In the genomic region with DNA sequence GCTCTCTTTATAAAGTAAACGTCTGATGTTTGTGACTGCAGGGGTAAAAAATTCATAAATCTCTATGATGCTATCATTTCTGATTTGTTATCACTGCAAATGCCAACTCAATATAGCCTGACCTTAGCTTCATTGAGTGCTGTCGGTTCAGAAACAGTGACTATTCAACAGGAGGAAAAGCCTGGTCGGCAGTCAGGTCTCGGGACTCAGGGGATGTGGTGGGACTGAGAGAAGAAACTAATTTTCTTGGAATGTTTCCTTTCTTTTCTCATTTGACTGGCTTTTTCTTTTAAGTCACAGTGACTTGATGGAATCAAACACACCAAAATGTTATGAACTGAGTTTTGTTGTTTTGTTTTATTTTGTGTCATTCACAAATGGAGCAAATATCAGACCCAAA, we compare ENCODE assay signal across 17 cellular contexts. TPM values are rescaled to one million over a fixed set of nuclear protein-coding genes. Genes with fewer than 3 reads are reported as not detected.
DNase-seq lines count a peak whose midpoint lies in the region; ATAC-seq and TF ChIP-seq lines count a peak whose summit lies in the region.
"Had no signal": no experiment of that assay in that cellular context is flagged by ENCODE, and none has a peak within 500 bp of the region (broad histone marks: within the 10 kb centered on the region; RNA-seq: fewer than 3 reads in every experiment).

No MANE protein-coding gene starts in this region.

- H3K4me1 ChIP-seq in neuron (ENCODE audit: insufficient read depth, low read length), result peaks cover 25% of the 10 kb centered on the region

- no peaks in the 10 kb centered on the region for H3K9me3 ChIP-seq in neuron (ENCODE audit: low read length)

- H3K27ac Mint-ChIP-seq in brain, result peak overlapping the region in 3 of 5 experiments; percentile 40 to 59 (median 53)
- H3K27ac Mint-ChIP-seq in natural killer cell treated with Interleukin-12 subunit alpha and Interleukin-12 subunit beta and Interleukin-15 and Interleukin-18, amount 100 ng/mL, for 72 hours, result no peak overlapping the region
- H3K27ac Mint-ChIP-seq: CD8-positive, alpha-beta memory T cell had no signal

- peaks cover 0 to 3% (median 0%) of the 10 kb centered on the region in 5 experiments for H3K9me3 Mint-ChIP-seq in brain
- H3K9me3 Mint-ChIP-seq in natural killer cell treated with Interleukin-12 subunit alpha and Interleukin-12 subunit beta and Interleukin-15 and Interleukin-18, amount 100 ng/mL, for 72 hours, result peaks cover 12% of the 10 kb centered on the region

- peak overlapping the region; percentile 44 to 64 (median 61) for H3K4me3 Mint-ChIP-seq in brain
- no peak overlapping the region for H3K4me3 Mint-ChIP-seq in natural killer cell treated with Interleukin-12 subunit alpha and Interleukin-12 subunit beta and Interleukin-15 and Interleukin-18, amount 100 ng/mL, for 72 hours
- H3K4me3 Mint-ChIP-seq: CD8-positive, alpha-beta memory T cell had no signal

- peak; percentile 60 for DNase-seq in NCI-H1092 (lab: John Stamatoyannopoulos, UW)
- peak; percentile 85 for DNase-seq in NCI-H345 treated with DMSO at 0.1 percent for 48 hours (lab: John Stamatoyannopoulos, UW; ENCODE audit: unreplicated experiment)
- DNase-seq in natural killer cell treated with Interleukin-12 subunit alpha and Interleukin-12 subunit beta and Interleukin-15 and Interleukin-18, amount 100 ng/mL, for 72 hours (ENCODE audit: low spot score), result no peak
- DNase-seq in NCI-H1694 treated with DMSO at 0.1 percent for 48 hours (lab: John Stamatoyannopoulos, UW), result no peak
- DNase-seq in stimulated activated naive CD4-positive, alpha-beta T cell (lab: John Stamatoyannopoulos, UW), result no peak
- no peak for DNase-seq in cortex of kidney (lab: John Stamatoyannopoulos, UW)
- DNase-seq: C1 segment of cervical spinal cord; CD8-positive, alpha-beta memory T cell; DMS53; NCI-H187 treated with DMSO at 0.1 percent for 48 hours; NCI-H2171; NCI-H524; NCI-H82 had no signal

- ATAC-seq in natural killer cell treated with Interleukin-12 subunit alpha and Interleukin-12 subunit beta and Interleukin-15 and Interleukin-18, amount 100 ng/mL, for 72 hours, result no peak

- peak overlapping the region; percentile 78 for H2AFZ ChIP-seq in neuron (ENCODE audit: low read depth, low read length)

- H3K27me3 ChIP-seq in neuron (ENCODE audit: insufficient read depth, low read length), result no peaks in the 10 kb centered on the region

- TF ChIP-seq CTCF in brain (conservative IDR thresholded peaks at IDR 0.05), result no peak

- no peak overlapping the region for H3K4me3 ChIP-seq in neuron (ENCODE audit: low read length)
- H3K4me3 ChIP-seq: SK-N-MC had no signal

- no peaks in the 10 kb centered on the region for H3K36me3 Mint-ChIP-seq in brain
- H3K36me3 Mint-ChIP-seq in natural killer cell treated with Interleukin-12 subunit alpha and Interleukin-12 subunit beta and Interleukin-15 and Interleukin-18, amount 100 ng/mL, for 72 hours, result peaks cover 5% of the 10 kb centered on the region
- H3K36me3 Mint-ChIP-seq: CD8-positive, alpha-beta memory T cell had no signal

- peaks cover 38% of the 10 kb centered on the region for H3K4me1 Mint-ChIP-seq in brain
- no peaks in the 10 kb centered on the region for H3K4me1 Mint-ChIP-seq in natural killer cell treated with Interleukin-12 subunit alpha and Interleukin-12 subunit beta and Interleukin-15 and Interleukin-18, amount 100 ng/mL, for 72 hours (ENCODE audit: low read depth in 2 of 2)
- H3K4me1 Mint-ChIP-seq: CD8-positive, alpha-beta memory T cell had no signal

- H3K27me3 Mint-ChIP-seq in brain, result peaks cover 30% of the 10 kb centered on the region
- H3K27me3 Mint-ChIP-seq in natural killer cell treated with Interleukin-12 subunit alpha and Interleukin-12 subunit beta and Interleukin-15 and Interleukin-18, amount 100 ng/mL, for 72 hours, result peaks cover 3 to 12% of the 10 kb centered on the region in 2 donors

- no peaks in the 10 kb centered on the region for H3K36me3 ChIP-seq in neuron (ENCODE audit: insufficient read depth, low read length)

RNA-seq across cellular contexts. Expression of a gene that starts 5.8 kb away (rescaled TPM):
- 3.7 TPM for polyA plus RNA-seq in brain (ENCODE audit: insufficient read depth, low read depth, low replicate concordance)
- not detected for total RNA-seq in natural killer cell treated with Interleukin-12 subunit alpha and Interleukin-12 subunit beta and Interleukin-15 and Interleukin-18, amount 100 ng/mL, for 72 hours
- total RNA-seq: CD8-positive, alpha-beta memory T cell; LHCN-M2 had no signal
- polyA plus RNA-seq: CD8-positive, alpha-beta memory T cell had no signal

Comparison
In these comparisons a context has a peak if more than half of its experiments do, and no peak if none do; other contexts are left out.
1. DNase-seq: peak in NCI-H1092 (single experiment) and NCI-H345 treated with DMSO at 0.1 percent for 48 hours (single experiment); none in natural killer cell treated with Interleukin-12 subunit alpha and Interleukin-12 subunit beta and Interleukin-15 and Interleukin-18, amount 100 ng/mL, for 72 hours (single experiment), NCI-H1694 treated with DMSO at 0.1 percent for 48 hours (single experiment), stimulated activated naive CD4-positive, alpha-beta T cell (0 of 6) and cortex of kidney (single experiment).
2. H3K27ac Mint-ChIP-seq: peak in brain (3 of 5); none in natural killer cell treated with Interleukin-12 subunit alpha and Interleukin-12 subunit beta and Interleukin-15 and Interleukin-18, amount 100 ng/mL, for 72 hours (0 of 2).